ENCODE assay signal across 20 cellular contexts in genomic region chr19:38111898-38112297, GRCh38.
"Had no signal": no experiment of that assay in that cellular context is flagged by ENCODE, and none has a peak within 500 bp of the region (broad histone marks: within the 10 kb centered on the region; RNA-seq: fewer than 3 reads in every experiment).

No MANE protein-coding gene starts in this region.

- H3K4me1 Mint-ChIP-seq: nephron had no signal

- H3K27ac Mint-ChIP-seq: nephron; stimulated activated naive B cell treated with anti-CD40 and anti-IgM and Interleukin-4, amounts not matched to agents 10 μg/mL and 1 μg/mL and 100 μg/mL, for 72 hours; stimulated activated naive CD8-positive, alpha-beta T cell treated with anti-CD3 and anti-CD28 coated beads, Interleukin-15, amount 100 ng/mL, for 72 hours had no signal

- H3K4me3 Mint-ChIP-seq: nephron; stimulated activated naive B cell treated with anti-CD40 and anti-IgM and Interleukin-4, amounts not matched to agents 10 μg/mL and 1 μg/mL and 100 μg/mL, for 72 hours; stimulated activated naive CD8-positive, alpha-beta T cell treated with anti-CD3 and anti-CD28 coated beads, Interleukin-15, amount 100 ng/mL, for 72 hours had no signal

- H3K79me2 ChIP-seq: hepatocyte had no signal

- H3K4me2 ChIP-seq: hepatocyte had no signal

- H3K9me3 Mint-ChIP-seq: naive B cell; nephron; stimulated activated naive B cell treated with anti-CD40 and anti-IgM and Interleukin-4, amounts not matched to agents 10 μg/mL and 1 μg/mL and 100 μg/mL, for 72 hours; stimulated activated naive CD8-positive, alpha-beta T cell treated with anti-CD3 and anti-CD28 coated beads, Interleukin-15, amount 100 ng/mL, for 72 hours had no signal

- H3K27ac ChIP-seq: foreskin keratinocyte, hepatocyte, left ventricle myocardium inferior, sigmoid colon, skin epidermis, testis, tibial nerve had no signal

- H3K4me3 ChIP-seq: hepatocyte, left ventricle myocardium inferior, lung, sigmoid colon, skin epidermis, testis, tibial nerve had no signal

- H2AFZ ChIP-seq: hepatocyte had no signal

- H3K4me1 ChIP-seq: left ventricle myocardium inferior, sigmoid colon, testis, tibial nerve had no signal

- DNase-seq: dermis blood vessel endothelial cell; foreskin keratinocyte; head of caudate nucleus; kidney; left cardiac atrium; left ventricle myocardium inferior; mesendoderm; naive B cell; sigmoid colon; stimulated activated CD4-positive, alpha-beta T cell treated with anti-CD3 and anti-CD28 coated beads, Interleukin-2, amount 100 ng/mL, for 24 hours; stimulated activated CD4-positive, alpha-beta T cell treated with anti-CD3 and anti-CD28 coated beads, Interleukin-4, amount 100 ng/mL, for 4 hours; stimulated activated naive B cell treated with anti-CD40 and anti-IgM and Interleukin-4, amounts not matched to agents 10 μg/mL and 1 μg/mL and 100 μg/mL, for 72 hours; stimulated activated naive CD8-positive, alpha-beta T cell treated with anti-CD3 and anti-CD28 coated beads, Interleukin-15, amount 100 ng/mL, for 72 hours; testis had no signal

- FAIRE-seq: colon, kidney had no signal

- H3K27me3 ChIP-seq: foreskin keratinocyte, hepatocyte, sigmoid colon, testis, tibial nerve had no signal

- H3K27me3 Mint-ChIP-seq: naive B cell; stimulated activated naive B cell treated with anti-CD40 and anti-IgM and Interleukin-4, amounts not matched to agents 10 μg/mL and 1 μg/mL and 100 μg/mL, for 72 hours; stimulated activated naive CD8-positive, alpha-beta T cell treated with anti-CD3 and anti-CD28 coated beads, Interleukin-15, amount 100 ng/mL, for 72 hours had no signal

- H3K9me3 ChIP-seq: left ventricle myocardium inferior, sigmoid colon, testis, tibial nerve had no signal

- ATAC-seq: foreskin keratinocyte; left cardiac atrium; stimulated activated naive B cell treated with anti-CD40 and anti-IgM and Interleukin-4, amounts not matched to agents 10 μg/mL and 1 μg/mL and 100 μg/mL, for 72 hours; stimulated activated naive CD8-positive, alpha-beta T cell treated with anti-CD3 and anti-CD28 coated beads, Interleukin-15, amount 100 ng/mL, for 72 hours had no signal
